Comparison of ENCODE assay signal across 27 cellular contexts in genomic region chr2:18795881-18796280, GRCh38.
A peak's percentile ranks its signal among the peaks of the same experiment; 100 is the strongest.
DNase-seq lines count a peak whose midpoint lies in the region; TF ChIP-seq lines count a peak whose summit lies in the region.
"Had no signal": no experiment of that assay in that cellular context is flagged by ENCODE, and none has a peak within 500 bp of the region (broad histone marks: within the 10 kb centered on the region; RNA-seq: fewer than 3 reads in every experiment).

No MANE protein-coding gene starts in this region.

- H3K27ac ChIP-seq in mesenchymal stem cell (ENCODE audit: low read length, poor library complexity, severe bottlenecking) = peak overlapping the region; percentile 31
- H3K27ac ChIP-seq: dorsolateral prefrontal cortex, esophagus squamous epithelium, thoracic aorta had no signal

- no peak overlapping the region for H4K8ac ChIP-seq in mesenchymal stem cell (ENCODE audit: low read length)

- peak overlapping the region; percentile 6 for H3K9ac ChIP-seq in mesenchymal stem cell (ENCODE audit: low read length)

- no peaks in the 10 kb centered on the region for H3K79me1 ChIP-seq in mesenchymal stem cell (replicated peaks; ENCODE audit: low read length, poor library complexity, severe bottlenecking)

- H3K18ac ChIP-seq in mesenchymal stem cell (ENCODE audit: low read depth in 1 of 2, low read length in 2 of 2) = no peak overlapping the region

- H3K23ac ChIP-seq in mesenchymal stem cell (ENCODE audit: low read length in 2 of 2) = no peak overlapping the region

- WGBS in mesenchymal stem cell = 47% methylated on average over 1 of the region's 1 CpG

- no peaks in the 10 kb centered on the region for H3K36me3 ChIP-seq in mesenchymal stem cell (ENCODE audit: control insufficient read depth in 1 of 2, insufficient read depth in 2 of 2, low read depth in 1 of 2, low read length in 2 of 2)
- H3K36me3 ChIP-seq: esophagus squamous epithelium, thoracic aorta had no signal

- no peaks in the 10 kb centered on the region for H3K27me3 Mint-ChIP-seq in activated T-cell treated with anti-CD3 and anti-CD28 coated beads, Interleukin-2, amount 50 U/mL, for 24 hours
- H3K27me3 Mint-ChIP-seq: activated naive CD8-positive, alpha-beta T cell treated with anti-CD3 and anti-CD28 coated beads, Interleukin-2, amount 10 ng/mL, durations not matched to agents 7 days and 5 days; brain; CD4-positive, alpha-beta T cell; stimulated activated naive CD8-positive, alpha-beta T cell treated with anti-CD3 and anti-CD28 coated beads, Interleukin-15, Interleukin-2, amounts not matched to agents 100 ng/mL and 50 ng/mL, for 24 hours had no signal

- no peaks in the 10 kb centered on the region for H3K36me3 Mint-ChIP-seq in activated T-cell treated with anti-CD3 and anti-CD28 coated beads, Interleukin-2, amount 50 U/mL, for 24 hours (ENCODE audit: low read depth)
- H3K36me3 Mint-ChIP-seq: activated naive CD8-positive, alpha-beta T cell treated with anti-CD3 and anti-CD28 coated beads, Interleukin-2, amount 10 ng/mL, durations not matched to agents 7 days and 5 days; brain; natural killer cell had no signal

- peaks cover 4% of the 10 kb centered on the region for H3K4me1 ChIP-seq in mesenchymal stem cell (ENCODE audit: control insufficient read depth, insufficient read depth, low read depth, low read length)

- no peaks in the 10 kb centered on the region for H3K9me3 Mint-ChIP-seq in activated T-cell treated with anti-CD3 and anti-CD28 coated beads, Interleukin-2, amount 50 U/mL, for 24 hours
- H3K9me3 Mint-ChIP-seq: activated naive CD8-positive, alpha-beta T cell treated with anti-CD3 and anti-CD28 coated beads, Interleukin-2, amount 10 ng/mL, durations not matched to agents 7 days and 5 days; brain; CD4-positive, alpha-beta T cell; stimulated activated naive CD8-positive, alpha-beta T cell treated with anti-CD3 and anti-CD28 coated beads, Interleukin-15, Interleukin-2, amounts not matched to agents 100 ng/mL and 50 ng/mL, for 24 hours had no signal

- no peak overlapping the region for H2AK5ac ChIP-seq in mesenchymal stem cell (ENCODE audit: low read length, severe bottlenecking)

- H4K91ac ChIP-seq in mesenchymal stem cell (ENCODE audit: low read length) = no peak overlapping the region

- no peak overlapping the region for H2BK5ac ChIP-seq in mesenchymal stem cell (ENCODE audit: low read depth, low read length, poor library complexity, severe bottlenecking)

- H2BK12ac ChIP-seq in mesenchymal stem cell (ENCODE audit: low read length in 2 of 2) = no peak overlapping the region

- H3K14ac ChIP-seq in mesenchymal stem cell (ENCODE audit: low read length in 2 of 2) = no peak overlapping the region

- H2BK120ac ChIP-seq in mesenchymal stem cell (ENCODE audit: low read depth, low read length) = no peak overlapping the region

- H3K4me2 ChIP-seq in mesenchymal stem cell (ENCODE audit: low read length, poor library complexity, severe bottlenecking) = no peak overlapping the region
- H3K4me2 ChIP-seq: smooth muscle cell had no signal

- H3K4me3 ChIP-seq in AG09309 (ENCODE audit: control insufficient read depth, low read depth, low read length) = no peak overlapping the region
- H3K4me3 ChIP-seq in mesenchymal stem cell (ENCODE audit: insufficient read depth in 1 of 2, low read depth in 1 of 2, low read length in 2 of 2) = no peak overlapping the region
- H3K4me3 ChIP-seq: dorsolateral prefrontal cortex, esophagus squamous epithelium, smooth muscle cell, thoracic aorta had no signal

- no peaks in the 10 kb centered on the region for H3K27me3 ChIP-seq in mesenchymal stem cell (ENCODE audit: control insufficient read depth in 1 of 2, insufficient read depth in 1 of 2, low read length in 2 of 2)
- H3K27me3 ChIP-seq: dorsolateral prefrontal cortex, esophagus squamous epithelium had no signal

- H2AFZ ChIP-seq in mesenchymal stem cell (ENCODE audit: low read depth, low read length) = no peak overlapping the region

- DNase-seq in AG09309 (ENCODE audit: low read depth) (peak; percentile 21), RPMI7951 (ENCODE audit: low read depth) (peak; percentile 12), fibroblast of gingiva (ENCODE audit: low read depth) (peak; percentile 52), mesenchymal stem cell (peak; percentile 16), kidney tubule cell (ENCODE audit: low spot score) (no peak), SKM-1 treated with dmso at 0.1 percent for 144 hours (lab: John Stamatoyannopoulos, UW; ENCODE audit: unreplicated experiment) (no peak)
- DNase-seq in activated effector memory CD4-positive, alpha-beta T cell treated with Interleukin-2 at 50 U/mL for 16 hours = no peak
- DNase-seq in activated T-cell treated with anti-CD3 and anti-CD28 coated beads, Interleukin-2, amount 50 U/mL, for 24 hours = no peak
- DNase-seq: activated CD4-positive, alpha-beta T cell treated with anti-CD3 and anti-CD28 coated beads for 48 hours; activated gamma-delta T cell; activated naive CD8-positive, alpha-beta T cell treated with anti-CD3 and anti-CD28 coated beads, Interleukin-2, amount 10 ng/mL, durations not matched to agents 7 days and 5 days; activated T-cell treated with anti-CD3 and anti-CD28 coated beads for 4 hours; CD4-positive, alpha-beta T cell; cerebellar nuclear complex; dorsolateral prefrontal cortex; esophagus squamous epithelium; islet precursor cell; natural killer cell; NCI-H2081; NCI-H226; NCI-H526 treated with DMSO at 0.1 percent for 48 hours; SHP77; SW 1271 had no signal

- H3K4ac ChIP-seq in mesenchymal stem cell (ENCODE audit: low read depth in 1 of 2, low read length in 2 of 2) = no peak overlapping the region

- TF ChIP-seq CTCF in AG09309 (IDR thresholded peaks at IDR 0.05; ENCODE audit: control insufficient read depth, insufficient read depth, low read depth, low read length, missing control alignments) = no peak

- H2BK15ac ChIP-seq in mesenchymal stem cell (ENCODE audit: low read depth, poor library complexity, severe bottlenecking) = no peak overlapping the region

- H3K27ac Mint-ChIP-seq in activated T-cell treated with anti-CD3 and anti-CD28 coated beads, Interleukin-2, amount 50 U/mL, for 24 hours = no peak overlapping the region
- H3K27ac Mint-ChIP-seq: activated naive CD8-positive, alpha-beta T cell treated with anti-CD3 and anti-CD28 coated beads, Interleukin-2, amount 10 ng/mL, durations not matched to agents 7 days and 5 days; brain; CD4-positive, alpha-beta T cell; natural killer cell; stimulated activated naive CD8-positive, alpha-beta T cell treated with anti-CD3 and anti-CD28 coated beads, Interleukin-15, Interleukin-2, amounts not matched to agents 100 ng/mL and 50 ng/mL, for 24 hours had no signal

- H3K4me1 Mint-ChIP-seq in activated T-cell treated with anti-CD3 and anti-CD28 coated beads, Interleukin-2, amount 50 U/mL, for 24 hours (ENCODE audit: low read depth) = no peaks in the 10 kb centered on the region
- H3K4me1 Mint-ChIP-seq: activated naive CD8-positive, alpha-beta T cell treated with anti-CD3 and anti-CD28 coated beads, Interleukin-2, amount 10 ng/mL, durations not matched to agents 7 days and 5 days; natural killer cell had no signal

- no peaks in the 10 kb centered on the region for H3K9me3 ChIP-seq in mesenchymal stem cell (ENCODE audit: control insufficient read depth, low read length)
- H3K9me3 ChIP-seq: esophagus squamous epithelium, thoracic aorta had no signal

- H3K4me3 Mint-ChIP-seq in activated T-cell treated with anti-CD3 and anti-CD28 coated beads, Interleukin-2, amount 50 U/mL, for 24 hours = no peak overlapping the region
- H3K4me3 Mint-ChIP-seq: activated naive CD8-positive, alpha-beta T cell treated with anti-CD3 and anti-CD28 coated beads, Interleukin-2, amount 10 ng/mL, durations not matched to agents 7 days and 5 days; brain; CD4-positive, alpha-beta T cell; natural killer cell; stimulated activated naive CD8-positive, alpha-beta T cell treated with anti-CD3 and anti-CD28 coated beads, Interleukin-15, Interleukin-2, amounts not matched to agents 100 ng/mL and 50 ng/mL, for 24 hours had no signal

Comparison
In these comparisons a context has a peak if more than half of its experiments do, and no peak if none do; other contexts are left out.
1. DNase-seq: peak in AG09309 (single experiment), RPMI7951 (single experiment), fibroblast of gingiva (single experiment) and mesenchymal stem cell (single experiment); none in kidney tubule cell (single experiment), SKM-1 treated with dmso at 0.1 percent for 144 hours (single experiment), activated effector memory CD4-positive, alpha-beta T cell treated with Interleukin-2 at 50 U/mL for 16 hours (single experiment) and activated T-cell treated with anti-CD3 and anti-CD28 coated beads, Interleukin-2, amount 50 U/mL, for 24 hours (single experiment).